In the genomic region with DNA sequence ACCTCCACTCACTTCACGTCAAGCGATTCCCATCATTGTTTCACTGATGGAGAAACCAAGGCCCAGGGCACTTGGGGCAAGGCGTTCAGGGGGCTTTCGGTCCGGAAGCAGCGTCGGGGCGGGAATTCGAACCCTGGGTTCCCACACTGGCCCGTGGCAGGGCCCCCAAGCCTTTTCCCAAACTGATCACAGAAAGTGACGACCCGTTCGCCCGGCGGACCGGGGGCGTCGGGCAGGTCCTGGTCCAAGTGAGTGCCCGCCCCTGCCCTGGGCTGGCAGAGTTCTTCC, we compare ENCODE assay signal across 7 cellular contexts. TPM values are rescaled to one million over a fixed set of nuclear protein-coding genes. Genes with fewer than 3 reads are reported as not detected.
DNase-seq lines count a peak whose midpoint lies in the region; ATAC-seq and TF ChIP-seq lines count a peak whose summit lies in the region.

No MANE protein-coding gene starts in this region.

- H3K27me3 ChIP-seq in GM23338 (ENCODE audit: insufficient read depth) (no peaks in the 10 kb centered on the region), PC-9 (ENCODE audit: insufficient read depth, low read depth) (no peaks in the 10 kb centered on the region), skeletal muscle satellite cell (ENCODE audit: control insufficient read depth, insufficient read depth, low read length) (peaks cover 4% of the 10 kb centered on the region)

- peak overlapping the region; percentile 98 for H3K27ac Mint-ChIP-seq in GM23338

- H3K79me2 ChIP-seq in GM23338 (replicated peaks; ENCODE audit: insufficient read depth) (peaks cover 20% of the 10 kb centered on the region), PC-9 (ENCODE audit: low read depth) (peaks cover 26% of the 10 kb centered on the region)

- H2AFZ ChIP-seq in GM23338 (peak overlapping the region; percentile 24), PC-9 (peak overlapping the region; percentile 97)

- no peaks in the 10 kb centered on the region for H3K9me2 ChIP-seq in GM23338 (ENCODE audit: insufficient read depth)
- H3K9me2 ChIP-seq in PC-9 (ENCODE audit: insufficient read depth): no peaks in the 10 kb centered on the region

- peak overlapping the region; percentile 94 for H3K9ac ChIP-seq in skeletal muscle satellite cell (ENCODE audit: low read depth, low read length)

- POLR2A ChIA-PET in PC-9 (lab: Charles Lee; ENCODE audit: unreplicated experiment): no interaction called here

- H3K27me3 Mint-ChIP-seq in GM23338 (ENCODE audit: insufficient read depth, low read depth, poor library complexity): peaks cover 10% of the 10 kb centered on the region

- TSS peak; percentile 91 for BruUV-seq in PC-9 (replicated peaks; lab: Mats Ljungman, UMichigan)

- intact Hi-C loops in PC-9 (cut with micrococcal nuclease; ENCODE audit: unreplicated experiment): loop anchor here (2.0 kb wide), 1 partner anchor 23 kb away; no protein-coding TSS in a partner anchor

- peak overlapping the region; percentile 73 for H3K4me2 ChIP-seq in GM23338
- H3K4me2 ChIP-seq in PC-9: peak overlapping the region; percentile 93
- H3K4me2 ChIP-seq in skeletal muscle satellite cell (ENCODE audit: low read length): peak overlapping the region; percentile 92

- peak; percentile 2; the same call in 1 of the 3 replicates for ATAC-seq in GM23338

- peak overlapping the region; percentile 99 for H3K4me3 ChIP-seq in GM23338
- peak overlapping the region; percentile 87 for H3K4me3 ChIP-seq in PC-9
- peak overlapping the region; percentile 97 for H3K4me3 ChIP-seq in fibroblast of mammary gland (ENCODE audit: control insufficient read depth, low read depth, low read length)
- peak overlapping the region; percentile 95 for H3K4me3 ChIP-seq in skeletal muscle satellite cell (ENCODE audit: low read length)

- H3K36me3 ChIP-seq in GM23338 (ENCODE audit: insufficient read depth) (0 out of 2 replicates have a peak, but pooled peaks cover 3% of the 10 kb centered on the region), PC-9 (ENCODE audit: low read depth) (no peaks in the 10 kb centered on the region), skeletal muscle satellite cell (ENCODE audit: insufficient read depth, low read length) (peaks cover 13% of the 10 kb centered on the region)

- TF ChIP-seq CTCF in GM23338 (conservative IDR thresholded peaks at IDR 0.05; ENCODE audit: low read depth in 2 of 2) (no peak), PC-9 (conservative IDR thresholded peaks at IDR 0.05) (no peak), fibroblast of mammary gland (conservative IDR thresholded peaks at IDR 0.05; ENCODE audit: control insufficient read depth, insufficient read depth, low read depth, low read length) (no peak)

- H3K4me1 Mint-ChIP-seq in GM23338: peaks cover 20% of the 10 kb centered on the region

- H3K9me3 ChIP-seq in PC-9 (ENCODE audit: insufficient read depth, low read depth) (no peaks in the 10 kb centered on the region), skeletal muscle satellite cell (replicated peaks; ENCODE audit: low read length) (no peaks in the 10 kb centered on the region)

- CTCF ChIA-PET in PC-9 (lab: Charles Lee): no interaction called here

- H3F3A ChIP-seq in GM23338 (replicated peaks; ENCODE audit: low read depth) (no peaks in the 10 kb centered on the region), PC-9 (ENCODE audit: insufficient read depth, low read depth) (peaks cover 3% of the 10 kb centered on the region; the same call in 1 of the 2 replicates)

- peaks cover 13% of the 10 kb centered on the region for H3K36me3 Mint-ChIP-seq in GM23338 (ENCODE audit: low read depth)

- peaks cover 2% of the 10 kb centered on the region; the same call in 2 of the 3 replicates for H3K9me3 Mint-ChIP-seq in GM23338

- H3K4me1 ChIP-seq in GM23338 (ENCODE audit: insufficient read depth): peaks cover 13% of the 10 kb centered on the region; the same call in 1 of the 2 replicates
- H3K4me1 ChIP-seq in PC-9 (replicated peaks; ENCODE audit: insufficient read depth): peaks cover 6% of the 10 kb centered on the region
- H3K4me1 ChIP-seq in skeletal muscle satellite cell (ENCODE audit: control insufficient read depth, insufficient read depth, low read length): peaks cover 9% of the 10 kb centered on the region

- no peak for DNase-seq in GM23338 (ENCODE audit: low spot score)
- no peak for DNase-seq in PC-9
- DNase-seq in fibroblast of mammary gland (ENCODE audit: low read depth): no peak
- no peak for DNase-seq in activated effector memory CD4-positive, alpha-beta T cell treated with Interleukin-2 at 50 U/mL for 16 hours
- no peak for DNase-seq in activated CD4-positive, alpha-beta T cell treated with anti-CD3 and anti-CD28 coated beads for 4 hours
- no peak for DNase-seq in activated CD8-positive, alpha-beta memory T cell treated with anti-CD3 and anti-CD28 coated beads, Interleukin-2, amount 50 U/mL, for 4 hours

- H4K20me1 ChIP-seq in GM23338 (replicated peaks; ENCODE audit: insufficient read depth) (no peaks in the 10 kb centered on the region), PC-9 (ENCODE audit: insufficient read depth) (no peaks in the 10 kb centered on the region)

- H3K27ac ChIP-seq in GM23338 (ENCODE audit: low read depth) (peak overlapping the region; percentile 80), PC-9 (peak overlapping the region; percentile 91)

- H3K4me3 Mint-ChIP-seq in GM23338: peak overlapping the region; percentile 83

TF ChIP-seq in GM23338, 12 proteins besides CTCF, POLR2A, EP300 and RAD21 (continues in another document):
- no peak for TF ChIP-seq ZNF114 (CRISPR knock-in tag; IDR thresholded peaks at IDR 0.05)
- no peak for TF ChIP-seq ETS1 (IDR thresholded peaks at IDR 0.05)
- TF ChIP-seq EZH2 (IDR thresholded peaks at IDR 0.05; ENCODE audit: low read depth, unreplicated experiment): no peak

RNA-seq across cellular contexts. Expression of gene MON1B, which starts 0.9 kb away (rescaled TPM):
- total RNA-seq in GM23338 (2014; rRNA removed; shearing (Covaris generic)): 23.7 and 30.2 TPM in 2 replicates
- polyA plus RNA-seq in GM23338 (2016; fragmentation: Nextera tagmentation; extraction: Ambion mirVana): 9.7 and 10.0 TPM in 2 replicates
- 57.2 and 57.5 TPM in 2 replicates for total RNA-seq in PC-9 (2021)
- total RNA-seq in skeletal muscle satellite cell (2012; rRNA removed): 13.7 and 15.7 TPM in 2 replicates

RNA-seq across cellular contexts. Expression of gene SYCE1L, which starts 9.1 kb away (rescaled TPM):
- 0.74 and 3.9 TPM in 2 replicates for total RNA-seq in GM23338 (2014; rRNA removed; shearing (Covaris generic))
- polyA plus RNA-seq in GM23338 (2016; fragmentation: Nextera tagmentation; extraction: Ambion mirVana): 5.8 and 5.9 TPM in 2 replicates
- total RNA-seq in PC-9 (2021): 6.2 and 17.9 TPM in 2 replicates
- total RNA-seq in skeletal muscle satellite cell (2012; rRNA removed): not detected in 2 replicates
